In the genomic region with DNA sequence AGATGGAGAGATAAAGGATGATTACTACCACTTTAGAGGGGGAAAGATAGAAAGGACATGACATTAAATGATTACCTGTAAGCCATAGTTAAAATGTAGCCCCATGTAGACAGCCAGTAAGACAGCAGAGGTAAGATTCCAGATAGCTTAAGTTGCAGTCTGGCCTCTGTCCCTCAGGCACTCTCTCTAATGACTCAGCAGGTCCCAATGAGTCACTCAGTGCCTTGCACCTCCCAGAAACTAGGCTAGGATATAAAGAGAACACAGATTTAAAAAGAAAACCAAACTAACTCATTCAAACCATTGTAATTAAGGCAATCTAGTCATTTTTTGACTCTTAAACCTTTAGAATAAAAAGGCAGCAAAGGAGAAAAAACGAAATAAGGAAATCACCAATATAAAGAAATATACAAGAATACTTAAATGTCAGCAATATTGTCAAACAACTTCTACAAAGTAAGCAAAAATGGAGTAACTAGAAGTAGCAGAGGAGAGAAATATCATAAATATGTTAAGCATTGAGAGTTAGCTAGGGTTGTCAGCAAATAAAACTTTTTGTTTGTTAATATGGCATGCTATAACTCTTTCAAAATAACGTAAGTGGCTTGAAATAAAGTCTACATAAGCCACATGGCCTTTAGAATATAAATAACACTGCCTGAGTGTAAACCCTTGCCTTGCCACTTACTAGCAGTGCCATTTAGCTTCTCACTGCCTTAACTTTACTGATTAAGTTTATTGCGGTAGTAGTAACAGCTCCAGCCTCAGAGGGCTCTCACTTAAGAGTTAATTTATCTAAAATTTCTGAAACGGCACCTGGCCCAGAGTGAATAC, we compare ENCODE assay signal across 8 cellular contexts. TPM values are rescaled to one million over a fixed set of nuclear protein-coding genes. Genes with fewer than 3 reads are reported as not detected.
DNase-seq lines count a peak whose midpoint lies in the region; ATAC-seq and TF ChIP-seq lines count a peak whose summit lies in the region.

No MANE protein-coding gene starts in this region.

- H3K27me3 Mint-ChIP-seq in endothelial cell (ENCODE audit: unreplicated experiment), result no peaks in the 10 kb centered on the region

- intact Hi-C loops in sciatic nerve (cut with DNase I), result no loop called here

- no peaks in the 10 kb centered on the region for H3K4me1 Mint-ChIP-seq in endothelial cell (ENCODE audit: unreplicated experiment)

- DNase-seq in GM04504 (ENCODE audit: low read depth) (peak; percentile 69), NB4 (ENCODE audit: low read depth) (peak; percentile 47), epithelial cell of esophagus (ENCODE audit: low read depth) (peak; percentile 98), occipital lobe (lab: John Stamatoyannopoulos, UW) (peak; percentile 19), AML-193 (lab: John Stamatoyannopoulos, UW) (no peak), endothelial cell (ENCODE audit: low spot score) (no peak), sciatic nerve (ENCODE audit: low spot score) (no peak)

- no peak for TF ChIP-seq POLR2A in NB4 (IDR thresholded peaks at IDR 0.05; ENCODE audit: extremely low read depth, insufficient read length)

- ATAC-seq in GM21786 (IDR thresholded peaks at IDR 0.05; ENCODE audit: unreplicated experiment) (no peak), sciatic nerve (no peak)

- peaks cover 4% of the 10 kb centered on the region for H3K36me3 Mint-ChIP-seq in endothelial cell (ENCODE audit: low read depth, unreplicated experiment)

- TF ChIP-seq CTCF in NB4 (IDR thresholded peaks at IDR 0.05; ENCODE audit: low read depth, low read length) (no peak), epithelial cell of esophagus (IDR thresholded peaks at IDR 0.05; ENCODE audit: insufficient read depth, low read depth, low read length, missing control alignments) (no peak), endothelial cell (IDR thresholded peaks at IDR 0.05; ENCODE audit: unreplicated experiment) (no peak)

- no peak overlapping the region for H3K4me3 ChIP-seq in NB4 (ENCODE audit: low read depth, low read length)
- H3K4me3 ChIP-seq in epithelial cell of esophagus (ENCODE audit: low read length), result no peak overlapping the region

- no peaks in the 10 kb centered on the region for H3K9me3 Mint-ChIP-seq in endothelial cell (ENCODE audit: unreplicated experiment)

- H3K4me3 Mint-ChIP-seq in endothelial cell (ENCODE audit: unreplicated experiment), result no peak overlapping the region

- no peak overlapping the region for H3K27ac Mint-ChIP-seq in endothelial cell (ENCODE audit: unreplicated experiment)

RNA-seq across cellular contexts. Expression of gene SOCS6, which starts 48.5 kb away (rescaled TPM):
- total RNA-seq in occipital lobe (59.6 TPM), endothelial cell (ENCODE audit: unreplicated experiment) (23.7 TPM), sciatic nerve (26.3 TPM)

Comparison
In these comparisons a context has a peak if more than half of its experiments do, and no peak if none do; other contexts are left out.
1. DNase-seq: peak in GM04504 (single experiment), NB4 (single experiment), epithelial cell of esophagus (single experiment) and occipital lobe (single experiment); none in AML-193 (0 of 2), endothelial cell (single experiment) and sciatic nerve (single experiment).